8 cellular contexts compared by ENCODE assay signal in genomic region chr5:38845555-38846378, GRCh38. TPM values are rescaled to one million over a fixed set of nuclear protein-coding genes. Genes with fewer than 3 reads are reported as not detected.
A peak's percentile ranks its signal among the peaks of the same experiment; 100 is the strongest.
DNase-seq lines count a peak whose midpoint lies in the region; ATAC-seq, FAIRE-seq and TF ChIP-seq lines count a peak whose summit lies in the region.

Gene OSMR, plus strand, starts transcription at chr5:38846012. Its CDS starts 23,033 bp downstream, at chr5:38869045.

- FAIRE-seq in astrocyte (lab: Jason Lieb, UNC) = no peak

- H3K9me3 Mint-ChIP-seq in CD8-positive, alpha-beta T cell = no peaks in the 10 kb centered on the region
- H3K9me3 Mint-ChIP-seq in astrocyte (ENCODE audit: unreplicated experiment) = peaks cover 2% of the 10 kb centered on the region

- peak within 1 kb of the TSS; percentile 83 for H3K18ac ChIP-seq in trophoblast cell (ENCODE audit: low read length)

- H2AK5ac ChIP-seq in trophoblast cell (ENCODE audit: low read length) = peak within 1 kb of the TSS; percentile 94

- H3K4me2 ChIP-seq in astrocyte (ENCODE audit: low read length) (peak within 1 kb of the TSS; percentile 98), trophoblast cell (ENCODE audit: low read length) (peak within 1 kb of the TSS; percentile 83)

- H2BK5ac ChIP-seq in trophoblast cell (ENCODE audit: low read depth, low read length, poor library complexity) = peak within 1 kb of the TSS; percentile 54

- peaks cover 11% of the 10 kb centered on the region for H3K79me1 ChIP-seq in trophoblast cell (ENCODE audit: low read length)

- H2BK12ac ChIP-seq in trophoblast cell (ENCODE audit: low read length) = peak within 1 kb of the TSS; percentile 84

- no peak within 1 kb of the TSS for H3K27ac ChIP-seq in CD8-positive, alpha-beta T cell (ENCODE audit: low read depth, low read length)
- H3K27ac ChIP-seq in astrocyte (ENCODE audit: low read depth, low read length) (peak within 1 kb of the TSS; percentile 98), right atrium auricular region (peak within 1 kb of the TSS; percentile 87 to 92), trophoblast cell (ENCODE audit: low read depth, low read length) (peak within 1 kb of the TSS; percentile 35)

- no peak for DNase-seq in CD8-positive, alpha-beta T cell
- DNase-seq in KBM-7 (peak; percentile 47), astrocyte (ENCODE audit: low read depth) (peak; percentile 98), right atrium auricular region (ENCODE audit: low spot score) (peak; percentile 94), trophoblast cell (peak; percentile 93), COLO668 (lab: John Stamatoyannopoulos, UW; ENCODE audit: unreplicated experiment) (no peak), NCI-H187 (lab: John Stamatoyannopoulos, UW) (no peak)

- peak within 1 kb of the TSS; percentile 80 for H4K8ac ChIP-seq in trophoblast cell (ENCODE audit: low read depth, low read length)

- ATAC-seq in CD8-positive, alpha-beta T cell = no peak
- no peak for ATAC-seq in HG03354 (IDR thresholded peaks at IDR 0.05; ENCODE audit: poor library complexity, severe bottlenecking, unreplicated experiment)

- intact Hi-C loops in CD8-positive, alpha-beta T cell (cut with DNase I, micrococcal nuclease) = no loop called here

- peak within 1 kb of the TSS; percentile 85 for H4K12ac ChIP-seq in trophoblast cell (ENCODE audit: low read depth, low read length)

- H3K79me2 ChIP-seq in astrocyte (ENCODE audit: insufficient read depth, low read length) = peaks cover 86% of the 10 kb centered on the region
- H3K79me2 ChIP-seq in trophoblast cell (ENCODE audit: control insufficient read depth, insufficient read depth, low read length, poor library complexity) = peaks cover 11% of the 10 kb centered on the region

- H3K36me3 Mint-ChIP-seq in CD8-positive, alpha-beta T cell = no peaks in the 10 kb centered on the region
- H3K36me3 Mint-ChIP-seq in astrocyte (ENCODE audit: low read depth, unreplicated experiment) = no peaks in the 10 kb centered on the region

- peaks cover 5% of the 10 kb centered on the region for H3K4me1 Mint-ChIP-seq in CD8-positive, alpha-beta T cell (ENCODE audit: low read depth)
- H3K4me1 Mint-ChIP-seq in astrocyte (ENCODE audit: low read depth, unreplicated experiment) = peaks cover 17% of the 10 kb centered on the region

- POLR2A ChIA-PET in CD8-positive, alpha-beta T cell (lab: Charles Lee) = no interaction called here

- peak within 1 kb of the TSS; percentile 50 for H3K4me3 Mint-ChIP-seq in CD8-positive, alpha-beta T cell
- peak within 1 kb of the TSS; percentile 98 for H3K4me3 Mint-ChIP-seq in astrocyte (ENCODE audit: unreplicated experiment)

- H3K36me3 ChIP-seq in CD8-positive, alpha-beta T cell (ENCODE audit: insufficient read depth, low read length) = no peaks in the 10 kb centered on the region
- H3K36me3 ChIP-seq in astrocyte (ENCODE audit: insufficient read depth, low read length) (no peaks in the 10 kb centered on the region), right atrium auricular region (no peaks in the 10 kb centered on the region), trophoblast cell (ENCODE audit: control insufficient read depth in 1 of 2, insufficient read depth in 2 of 2, low read length in 2 of 2) (no peaks in the 10 kb centered on the region)

- H3K27ac Mint-ChIP-seq in CD8-positive, alpha-beta T cell = no peak within 1 kb of the TSS
- peak within 1 kb of the TSS; percentile 87 for H3K27ac Mint-ChIP-seq in astrocyte (ENCODE audit: unreplicated experiment)

- in situ Hi-C loops in KBM-7 (cut with MboI; ENCODE audit: low pct_unique_long_range_greater_than_20kb, low sequenced_read_pairs) = loop anchor here (25.0 kb wide), 1 partner anchor 242 kb away; no protein-coding TSS in a partner anchor

- peaks cover 22% of the 10 kb centered on the region for H4K20me1 ChIP-seq in astrocyte (ENCODE audit: insufficient read depth, low read length)

- H3K9ac ChIP-seq in astrocyte (ENCODE audit: low read length) = peak within 1 kb of the TSS; percentile 99
- H3K9ac ChIP-seq in trophoblast cell (ENCODE audit: low read length) = peak within 1 kb of the TSS; percentile 87

- WGBS in trophoblast cell (ENCODE audit: extremely low coverage, insufficient coverage, insufficient read length) = no CpG with 5 or more reads among the region's 88 CpGs

- H3K14ac ChIP-seq in trophoblast cell (ENCODE audit: low read length) = peak within 1 kb of the TSS; percentile 90

- no peak for TF ChIP-seq CTCF in CD8-positive, alpha-beta T cell (IDR thresholded peaks at IDR 0.05)
- TF ChIP-seq CTCF in astrocyte (IDR thresholded peaks at IDR 0.05; ENCODE audit: insufficient read depth, low read depth, low read length) (no peak), right atrium auricular region (IDR thresholded peaks at IDR 0.05) (no peak)

- no peaks in the 10 kb centered on the region for H3K4me1 ChIP-seq in CD8-positive, alpha-beta T cell (ENCODE audit: insufficient read depth, low read length)
- H3K4me1 ChIP-seq in astrocyte (ENCODE audit: insufficient read depth, low read length) (peaks cover 8% of the 10 kb centered on the region), right atrium auricular region (peaks cover 0 to 11% of the 10 kb centered on the region in 2 donors), trophoblast cell (ENCODE audit: control insufficient read depth in 1 of 2, insufficient read depth in 2 of 2, low read length in 2 of 2) (peaks cover 0 to 7% of the 10 kb centered on the region in 2 experiments)

- peak within 1 kb of the TSS; percentile 65 for H3K4ac ChIP-seq in trophoblast cell (ENCODE audit: low read depth, low read length)

- peak within 1 kb of the TSS; percentile 79 for H2AFZ ChIP-seq in astrocyte (ENCODE audit: low read depth, low read length)
- peak within 1 kb of the TSS; percentile 82 for H2AFZ ChIP-seq in trophoblast cell (ENCODE audit: insufficient read depth, low read length, poor library complexity)

- peak within 1 kb of the TSS; percentile 84 for H2BK120ac ChIP-seq in trophoblast cell (ENCODE audit: insufficient read depth, low read length, poor library complexity)

- H3K27me3 Mint-ChIP-seq in CD8-positive, alpha-beta T cell (ENCODE audit: low read depth) = peaks cover 60% of the 10 kb centered on the region
- H3K27me3 Mint-ChIP-seq in astrocyte (ENCODE audit: low read depth, unreplicated experiment) = no peaks in the 10 kb centered on the region

- H3K9me3 ChIP-seq in CD8-positive, alpha-beta T cell (ENCODE audit: low read length) = no peaks in the 10 kb centered on the region
- H3K9me3 ChIP-seq in astrocyte (ENCODE audit: insufficient read depth, low read depth, low read length) (no peaks in the 10 kb centered on the region), right atrium auricular region (no peaks in the 10 kb centered on the region), trophoblast cell (ENCODE audit: insufficient read depth, low read depth, low read length) (peaks cover 2% of the 10 kb centered on the region)

- CTCF ChIA-PET in CD8-positive, alpha-beta T cell (lab: Charles Lee) = no interaction called here

- H4K91ac ChIP-seq in trophoblast cell (ENCODE audit: low read depth, low read length) = peak within 1 kb of the TSS; percentile 88

- H3K4me3 ChIP-seq in CD8-positive, alpha-beta T cell (ENCODE audit: low read depth, low read length) = no peak within 1 kb of the TSS
- H3K4me3 ChIP-seq in astrocyte (ENCODE audit: insufficient read depth, low read depth, low read length) = peak within 1 kb of the TSS; percentile 95
- H3K4me3 ChIP-seq in right atrium auricular region = peak within 1 kb of the TSS; percentile 53 to 75
- H3K4me3 ChIP-seq in trophoblast cell (ENCODE audit: low read depth, low read length) = peak within 1 kb of the TSS; percentile 71

- H3K27me3 ChIP-seq in CD8-positive, alpha-beta T cell (ENCODE audit: insufficient read depth, low read length) = peaks cover 3% of the 10 kb centered on the region
- H3K27me3 ChIP-seq in astrocyte (ENCODE audit: insufficient read depth, low read length) (no peaks in the 10 kb centered on the region), right atrium auricular region (no peaks in the 10 kb centered on the region), trophoblast cell (ENCODE audit: insufficient read depth, low read length) (peaks cover 7% of the 10 kb centered on the region)

- no peak within 1 kb of the TSS for H3K23ac ChIP-seq in trophoblast cell (ENCODE audit: low read length)

RNA-seq across cellular contexts. Expression of gene OSMR, which starts in this region (rescaled TPM):
- not detected for total RNA-seq in CD8-positive, alpha-beta T cell
- total RNA-seq in astrocyte = 38.6 and 39.2 TPM in 2 replicates
- total RNA-seq in right atrium auricular region = 10 to 100 TPM; 13.8 to 28.6 TPM
- 40.4 and 46.3 TPM in 2 replicates for polyA plus RNA-seq in trophoblast cell (2013)

Comparison
In these comparisons a context has a peak if more than half of its experiments do, and no peak if none do; other contexts are left out.
1. RNA of gene OSMR (total RNA-seq): 38.6 to 39.2 TPM in astrocyte and 13.8 to 28.6 TPM in right atrium auricular region; not detected in CD8-positive, alpha-beta T cell; every median in the first group is over 10 times any median in the second.
2. DNase-seq: peak in KBM-7 (single experiment), astrocyte (single experiment), right atrium auricular region (single experiment) and trophoblast cell (2 of 2); none in CD8-positive, alpha-beta T cell (0 of 7), COLO668 (single experiment) and NCI-H187 (0 of 2).